18 cellular contexts compared by ENCODE assay signal in genomic region chr11:75032550-75032935, GRCh38.
"Had no signal": no experiment of that assay in that cellular context is flagged by ENCODE, and none has a peak within 500 bp of the region (broad histone marks: within the 10 kb centered on the region; RNA-seq: fewer than 3 reads in every experiment).

No MANE protein-coding gene starts in this region.

- H3K27ac ChIP-seq: ascending aorta, cardiac muscle cell, Peyer's patch, SJSA1 had no signal

- H3K27me3 Mint-ChIP-seq: activated CD4-positive, alpha-beta memory T cell treated with anti-CD3 and anti-CD28 coated beads, Interleukin-2, amount 10 ng/mL, durations not matched to agents 7 days and 5 days; activated naive CD8-positive, alpha-beta T cell treated with anti-CD3 and anti-CD28 coated beads, Interleukin-2, amount 10 ng/mL, durations not matched to agents 7 days and 5 days; activated T-helper 17 cell treated with anti-CD3 and anti-CD28 coated beads, Interleukin-2, amount 50 U/mL, for 72 hours; central memory CD8-positive, alpha-beta T cell had no signal

- H3K4me1 ChIP-seq: ascending aorta, Peyer's patch had no signal

- H3K4me3 ChIP-seq: ascending aorta, cardiac muscle cell, Peyer's patch, SJSA1 had no signal

- H3K36me3 ChIP-seq: ascending aorta, cardiac muscle cell, Peyer's patch, SJSA1 had no signal

- H3K27ac Mint-ChIP-seq: activated CD4-positive, alpha-beta memory T cell treated with anti-CD3 and anti-CD28 coated beads, Interleukin-2, amount 10 ng/mL, durations not matched to agents 7 days and 5 days; activated naive CD4-positive, alpha-beta T cell treated with anti-CD3 and anti-CD28 coated beads, Interleukin-2, amount 50 U/mL, for 24 hours; activated naive CD8-positive, alpha-beta T cell treated with anti-CD3 and anti-CD28 coated beads, Interleukin-2, amount 10 ng/mL, durations not matched to agents 7 days and 5 days; activated T-cell treated with anti-CD3 and anti-CD28 coated beads, Interleukin-2, amount 50 U/mL, for 72 hours; activated T-helper 17 cell treated with anti-CD3 and anti-CD28 coated beads, Interleukin-2, amount 50 U/mL, for 72 hours; T-helper 1 cell treated with Interleukin-12 subunit alpha and Interleukin-12 subunit beta and Interleukin-4 antibody, amounts not matched to agents 30 μg/mL and 1 μg/mL, for 36 hours; T-helper 2 cell treated with Interferon-gamma antibody and Interleukin-4, amounts not matched to agents 5 μg/mL and 100 μg/mL, for 36 hours; WTC11 had no signal

- H3K9me3 ChIP-seq: ascending aorta, Peyer's patch, SJSA1, SK-N-SH had no signal

- H3K36me3 Mint-ChIP-seq: activated naive CD4-positive, alpha-beta T cell treated with anti-CD3 and anti-CD28 coated beads, Interleukin-2, amount 50 U/mL, for 24 hours; activated naive CD8-positive, alpha-beta T cell treated with anti-CD3 and anti-CD28 coated beads, Interleukin-2, amount 10 ng/mL, durations not matched to agents 7 days and 5 days; WTC11 had no signal

- H3K4me1 Mint-ChIP-seq: activated T-helper 17 cell treated with anti-CD3 and anti-CD28 coated beads, Interleukin-2, amount 50 U/mL, for 72 hours; central memory CD8-positive, alpha-beta T cell had no signal

- DNase-seq: NCI-H1105, NCI-H1417 treated with DMSO at 0.1 percent for 48 hours, NCI-H2081, NCI-H446 treated with DMSO at 0.1 percent for 48 hours had no signal

- H3K27me3 ChIP-seq: ascending aorta, cardiac muscle cell, Peyer's patch, SJSA1 had no signal

- H3K4me3 Mint-ChIP-seq: activated CD4-positive, alpha-beta memory T cell treated with anti-CD3 and anti-CD28 coated beads, Interleukin-2, amount 10 ng/mL, durations not matched to agents 7 days and 5 days; activated naive CD4-positive, alpha-beta T cell treated with anti-CD3 and anti-CD28 coated beads, Interleukin-2, amount 50 U/mL, for 24 hours; activated naive CD8-positive, alpha-beta T cell treated with anti-CD3 and anti-CD28 coated beads, Interleukin-2, amount 10 ng/mL, durations not matched to agents 7 days and 5 days; activated T-cell treated with anti-CD3 and anti-CD28 coated beads, Interleukin-2, amount 50 U/mL, for 72 hours; activated T-helper 17 cell treated with anti-CD3 and anti-CD28 coated beads, Interleukin-2, amount 50 U/mL, for 72 hours; central memory CD8-positive, alpha-beta T cell; T-helper 1 cell treated with Interleukin-12 subunit alpha and Interleukin-12 subunit beta and Interleukin-4 antibody, amounts not matched to agents 30 μg/mL and 1 μg/mL, for 36 hours; T-helper 2 cell treated with Interferon-gamma antibody and Interleukin-4, amounts not matched to agents 5 μg/mL and 100 μg/mL, for 36 hours; WTC11 had no signal

- H3K9me3 Mint-ChIP-seq: activated CD4-positive, alpha-beta memory T cell treated with anti-CD3 and anti-CD28 coated beads, Interleukin-2, amount 10 ng/mL, durations not matched to agents 7 days and 5 days; activated naive CD4-positive, alpha-beta T cell treated with anti-CD3 and anti-CD28 coated beads, Interleukin-2, amount 50 U/mL, for 24 hours; activated naive CD8-positive, alpha-beta T cell treated with anti-CD3 and anti-CD28 coated beads, Interleukin-2, amount 10 ng/mL, durations not matched to agents 7 days and 5 days; activated T-cell treated with anti-CD3 and anti-CD28 coated beads, Interleukin-2, amount 50 U/mL, for 72 hours; activated T-helper 17 cell treated with anti-CD3 and anti-CD28 coated beads, Interleukin-2, amount 50 U/mL, for 72 hours; central memory CD8-positive, alpha-beta T cell; T-helper 1 cell treated with Interleukin-12 subunit alpha and Interleukin-12 subunit beta and Interleukin-4 antibody, amounts not matched to agents 30 μg/mL and 1 μg/mL, for 36 hours; T-helper 2 cell treated with Interferon-gamma antibody and Interleukin-4, amounts not matched to agents 5 μg/mL and 100 μg/mL, for 36 hours; WTC11 had no signal
